17 cellular contexts compared by ENCODE assay signal in the genomic region with DNA sequence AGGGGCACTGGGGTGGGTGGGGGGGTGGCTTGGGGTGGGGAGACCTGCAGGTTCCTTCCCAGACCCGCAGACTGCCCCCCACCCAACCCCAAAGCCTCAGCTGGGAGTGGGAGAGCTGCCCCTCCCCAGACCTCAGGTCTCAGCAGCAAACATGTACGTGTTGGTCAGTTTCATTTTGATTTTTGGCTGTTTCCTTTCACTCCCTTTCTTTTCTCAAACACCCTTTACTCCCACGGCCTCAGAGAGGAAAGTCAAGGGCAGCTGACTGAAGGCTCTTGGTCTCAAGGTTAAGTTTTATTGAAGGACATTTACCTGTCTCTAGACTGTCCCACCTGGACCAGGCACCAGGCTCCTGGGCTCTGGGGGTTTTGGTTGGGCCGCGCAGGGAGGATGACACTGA. TPM values are rescaled to one million over a fixed set of nuclear protein-coding genes. Genes with fewer than 3 reads are reported as not detected.
DNase-seq lines count a peak whose midpoint lies in the region; ATAC-seq and TF ChIP-seq lines count a peak whose summit lies in the region.
"Had no signal": no experiment of that assay in that cellular context is flagged by ENCODE, and none has a peak within 500 bp of the region (broad histone marks: within the 10 kb centered on the region; RNA-seq: fewer than 3 reads in every experiment).

No MANE protein-coding gene starts in this region.

- H3K9me3 Mint-ChIP-seq in T-helper 2 cell treated with Interferon-gamma antibody and Interleukin-4, amounts not matched to agents 5 μg/mL and 100 μg/mL, for 36 hours: no peaks in the 10 kb centered on the region
- H3K9me3 Mint-ChIP-seq in chondrocyte (ENCODE audit: low read depth): no peaks in the 10 kb centered on the region
- H3K9me3 Mint-ChIP-seq: natural killer cell had no signal

- H3K4ac ChIP-seq in IMR-90 (ENCODE audit: low read depth, low read length): no peak overlapping the region

- TF ChIP-seq CTCF in IMR-90 (conservative IDR thresholded peaks at IDR 0.05; ENCODE audit: low read depth, low read length): no peak
- no peak for TF ChIP-seq CTCF in chondrocyte (IDR thresholded peaks at IDR 0.05)
- no peak for TF ChIP-seq CTCF in psoas muscle (IDR thresholded peaks at IDR 0.05)

- H2BK5ac ChIP-seq in IMR-90 (ENCODE audit: low read depth, low read length, poor library complexity, severe bottlenecking): no peak overlapping the region

- in situ Hi-C loops in IMR-90 (cut with MboI; ENCODE audit: low sequenced_read_pairs): no loop called here
- in situ Hi-C loops in GM23248 (cut with MboI): no loop called here

- H4K20me1 ChIP-seq in IMR-90 (ENCODE audit: insufficient read depth, low read length): no peaks in the 10 kb centered on the region; the same call in 1 of the 2 replicates
- no peaks in the 10 kb centered on the region for H4K20me1 ChIP-seq in GM23248 (ENCODE audit: insufficient read depth)

- H2BK20ac ChIP-seq in IMR-90 (ENCODE audit: low read depth, low read length): no peak overlapping the region

- no peaks in the 10 kb centered on the region for H3K4me1 ChIP-seq in IMR-90 (ENCODE audit: control insufficient read depth, insufficient read depth, low read length)
- H3K4me1 ChIP-seq in psoas muscle: peaks cover 4% of the 10 kb centered on the region
- H3K4me1 ChIP-seq in GM23248 (ENCODE audit: insufficient read depth): no peaks in the 10 kb centered on the region

- no peak overlapping the region for H4K8ac ChIP-seq in IMR-90 (ENCODE audit: low read depth in 2 of 2, low read length in 2 of 2)

- CTCF ChIA-PET in IMR-90 (lab: Yijun Ruan, JAX): interaction anchor here (0.6 to 1.6 kb wide), 3 partner anchors 23 to 46 kb away, joined by 5 to 7 read pairs (median 6); no protein-coding TSS in a partner anchor

- no TSS peak for BruUV-seq in IMR-90 (replicated peaks; lab: Mats Ljungman, UMichigan)

- H3K27ac ChIP-seq in IMR-90 (ENCODE audit: insufficient read depth, low read length) (no peak overlapping the region), psoas muscle (no peak overlapping the region), GM23248 (no peak overlapping the region)
- H3K27ac ChIP-seq: 22Rv1, tibial nerve had no signal

- no peaks in the 10 kb centered on the region for H3K79me2 ChIP-seq in GM23248 (ENCODE audit: insufficient read depth)

- H2AK5ac ChIP-seq in IMR-90 (ENCODE audit: low read depth, low read length): no peak overlapping the region

- H3K79me1 ChIP-seq in IMR-90 (ENCODE audit: low read depth in 1 of 2, low read length in 2 of 2): no peaks in the 10 kb centered on the region

- H2BK120ac ChIP-seq in IMR-90 (ENCODE audit: low read depth, low read length): no peak overlapping the region

- H3K14ac ChIP-seq in IMR-90 (replicated peaks; ENCODE audit: low read depth, low read length): no peak overlapping the region

- H3K9me1 ChIP-seq in IMR-90 (ENCODE audit: insufficient read depth, low read length): no peaks in the 10 kb centered on the region

- H3K9me3 ChIP-seq in IMR-90 (ENCODE audit: control insufficient read depth, insufficient read depth, low read length): no peaks in the 10 kb centered on the region
- H3K9me3 ChIP-seq in psoas muscle: no peaks in the 10 kb centered on the region
- no peaks in the 10 kb centered on the region for H3K9me3 ChIP-seq in GM23248 (ENCODE audit: low read depth)
- H3K9me3 ChIP-seq: tibial nerve had no signal

- H3K4me1 Mint-ChIP-seq in T-helper 2 cell treated with Interferon-gamma antibody and Interleukin-4, amounts not matched to agents 5 μg/mL and 100 μg/mL, for 36 hours (ENCODE audit: low read depth): peaks cover 5% of the 10 kb centered on the region
- peaks cover 14% of the 10 kb centered on the region for H3K4me1 Mint-ChIP-seq in chondrocyte (ENCODE audit: low read depth)

- POLR2A ChIA-PET in IMR-90 (lab: Charles Lee; ENCODE audit: unreplicated experiment): no interaction called here

- H4K5ac ChIP-seq in IMR-90 (ENCODE audit: low read depth, low read length): no peak overlapping the region

- no peaks in the 10 kb centered on the region for H3K9me2 ChIP-seq in GM23248 (ENCODE audit: insufficient read depth)

- H3K18ac ChIP-seq in IMR-90 (ENCODE audit: low read depth, low read length): no peak overlapping the region

- H3K36me3 Mint-ChIP-seq in T-helper 2 cell treated with Interferon-gamma antibody and Interleukin-4, amounts not matched to agents 5 μg/mL and 100 μg/mL, for 36 hours (ENCODE audit: low read depth): no peaks in the 10 kb centered on the region
- H3K36me3 Mint-ChIP-seq in chondrocyte (ENCODE audit: low read depth): no peaks in the 10 kb centered on the region
- H3K36me3 Mint-ChIP-seq: natural killer cell had no signal

- H3K4me3 ChIP-seq in IMR-90 (ENCODE audit: insufficient read depth, low read depth, low read length) (no peak overlapping the region), psoas muscle (no peak overlapping the region), GM23248 (no peak overlapping the region)
- H3K4me3 ChIP-seq: tibial nerve had no signal

- H4K91ac ChIP-seq in IMR-90 (ENCODE audit: insufficient read depth, low read depth, low read length): no peak overlapping the region

- H3K56ac ChIP-seq in IMR-90 (ENCODE audit: extremely low read depth, insufficient read depth, low read length): no peak overlapping the region

- H3K36me3 ChIP-seq in IMR-90 (ENCODE audit: control insufficient read depth, insufficient read depth, low read length): no peaks in the 10 kb centered on the region
- no peaks in the 10 kb centered on the region for H3K36me3 ChIP-seq in psoas muscle (ENCODE audit: insufficient read depth in 1 of 2, low read depth in 1 of 2)
- no peaks in the 10 kb centered on the region for H3K36me3 ChIP-seq in GM23248 (ENCODE audit: low read depth)
- H3K36me3 ChIP-seq: tibial nerve had no signal

- TF ChIP-seq RAD21 in IMR-90 (IDR thresholded peaks at IDR 0.05; ENCODE audit: low read length): no peak

- H3K27me3 Mint-ChIP-seq in T-helper 2 cell treated with Interferon-gamma antibody and Interleukin-4, amounts not matched to agents 5 μg/mL and 100 μg/mL, for 36 hours (ENCODE audit: low read depth): peaks cover 40% of the 10 kb centered on the region
- peaks cover 38% of the 10 kb centered on the region for H3K27me3 Mint-ChIP-seq in chondrocyte (ENCODE audit: low read depth)

- H2AFZ ChIP-seq in IMR-90 (replicated peaks; ENCODE audit: low read length, poor library complexity) (no peak overlapping the region), GM23248 (no peak overlapping the region)

- no peak overlapping the region for H3K27ac Mint-ChIP-seq in T-helper 2 cell treated with Interferon-gamma antibody and Interleukin-4, amounts not matched to agents 5 μg/mL and 100 μg/mL, for 36 hours
- no peak overlapping the region for H3K27ac Mint-ChIP-seq in chondrocyte (ENCODE audit: unreplicated experiment)
- H3K27ac Mint-ChIP-seq: natural killer cell had no signal

- H3K23ac ChIP-seq in IMR-90 (ENCODE audit: low read depth, low read length): no peak overlapping the region

- no peak for TF ChIP-seq POLR2A in IMR-90 (IDR thresholded peaks at IDR 0.05; ENCODE audit: low read depth, low read length)

- DNase-seq in T-helper 2 cell treated with Interferon-gamma antibody and Interleukin-4, amounts not matched to agents 5 μg/mL and 100 μg/mL, for 36 hours (ENCODE audit: low spot score): no peak
- DNase-seq in T-helper 2 cell: no peak
- no peak for DNase-seq in IMR-90
- DNase-seq in chondrocyte (ENCODE audit: low spot score): no peak
- DNase-seq in sciatic nerve (ENCODE audit: low spot score): no peak
- no peak for DNase-seq in central memory CD4-positive, alpha-beta T cell
- no peak for DNase-seq in psoas muscle
- no peak for DNase-seq in GM23248
- DNase-seq: activated CD4-positive, CD25-positive, alpha-beta regulatory T cell treated with anti-CD3 and anti-CD28 coated beads, Interleukin-2, amount 50 U/mL, for 72 hours; DMS79 treated with DMSO at 0.1 percent for 48 hours; hypothalamus; mammary epithelial cell; natural killer cell; NCI-H146; NCI-H774 had no signal

- H3F3A ChIP-seq in GM23248 (ENCODE audit: insufficient read depth): no peaks in the 10 kb centered on the region

- no peak for ATAC-seq in IMR-90 (ENCODE audit: low read depth)
- peak; percentile 52 for ATAC-seq in sciatic nerve
- ATAC-seq in psoas muscle: no peak
- ATAC-seq: natural killer cell had no signal

- peak overlapping the region; percentile 33 for H3K4me3 Mint-ChIP-seq in T-helper 2 cell treated with Interferon-gamma antibody and Interleukin-4, amounts not matched to agents 5 μg/mL and 100 μg/mL, for 36 hours
- H3K4me3 Mint-ChIP-seq in chondrocyte (ENCODE audit: unreplicated experiment): peak overlapping the region; percentile 19
- H3K4me3 Mint-ChIP-seq: natural killer cell had no signal

- H3K27me3 ChIP-seq in IMR-90 (ENCODE audit: control insufficient read depth, insufficient read depth, low read length): peaks cover 55% of the 10 kb centered on the region
- peaks cover 0 to 37% (median 17%) of the 10 kb centered on the region in 3 donors for H3K27me3 ChIP-seq in psoas muscle (ENCODE audit: insufficient read depth in 3 of 3, low read length in 2 of 3)
- peaks cover 46% of the 10 kb centered on the region for H3K27me3 ChIP-seq in GM23248 (replicated peaks; ENCODE audit: insufficient read depth)

- H3K9ac ChIP-seq in IMR-90 (ENCODE audit: low read depth, low read length): no peak overlapping the region
- no peak overlapping the region for H3K9ac ChIP-seq in GM23248

- no peak overlapping the region for H2AK9ac ChIP-seq in IMR-90 (replicated peaks; ENCODE audit: low read depth, low read length, poor library complexity)

- dilution Hi-C loops in IMR-90 (cut with HindIII; ENCODE audit: low sequenced_read_pairs, unreplicated experiment): no loop called here

- intact Hi-C loops in IMR-90 (cut with micrococcal nuclease): loop anchor here (2.0 kb wide), 1 partner anchor 52 kb away; no protein-coding TSS in a partner anchor
- intact Hi-C loops in sciatic nerve (cut with DNase I): loop anchor here (10.0 kb wide), 1 partner anchor 64 kb away; a partner anchor contains a TSS
- intact Hi-C loops in psoas muscle (cut with DNase I): no loop called here

- WGBS in IMR-90 (ENCODE audit: extremely low coverage in 2 of 2, insufficient read length in 1 of 2), 2 experiments: no CpG with 5 or more reads among the region's 5 CpGs
- 33 to 39% (median 36%) methylated on average over 5 of the region's 5 CpGs for WGBS in psoas muscle, 3 donors
- 70 to 75% methylated on average over 4 to 5 of the region's 5 CpGs for whole genome bisulfite sequencing in GM23248 (ENCODE audit: low coverage in 1 of 2, low lambda C conversion rate in 2 of 2, missing lambda C conversion rate in 2 of 2), 2 experiments

- H2BK15ac ChIP-seq in IMR-90 (ENCODE audit: low read depth, low read length): no peak overlapping the region

- H3K4me2 ChIP-seq in IMR-90 (ENCODE audit: low read depth, low read length): peak overlapping the region; percentile 35; the same call in 1 of the 2 replicates
- no peak overlapping the region for H3K4me2 ChIP-seq in GM23248 (ENCODE audit: unreplicated experiment)

RNA-seq across cellular contexts. Expression of a gene that starts 34.1 kb away (rescaled TPM):
- total RNA-seq in IMR-90 (2012; rRNA removed): 33.2 and 48.6 TPM in 2 replicates
- 1,363 and 1,841 TPM in 2 replicates for polyA plus RNA-seq in IMR-90 (2012; rRNA removed)
- polyA plus RNA-seq in IMR-90 (2012; cell fraction: cytosol; rRNA removed): 2,238 and 2,632 TPM in 2 replicates
- 412 and 1,178 TPM in 2 replicates for polyA plus RNA-seq in IMR-90 (2012; cell fraction: nucleus; rRNA removed; ENCODE audit: low replicate concordance)
- 1,313 to 1,335 TPM (median 1,322 TPM) in 3 replicates for total RNA-seq in chondrocyte
- 415 TPM for total RNA-seq in sciatic nerve
- 1,000 to 10,000 TPM; 2,972 to 5,803 (median 5,243) TPM for total RNA-seq in psoas muscle
- polyA plus RNA-seq in psoas muscle: 1,000 to 10,000 TPM; 1,312 to 4,364 (median 1,775) TPM
- 79.5 and 96.5 TPM in 2 replicates for total RNA-seq in GM23248 (2014; rRNA removed; shearing (Covaris generic))
- 1,542 and 1,564 TPM in 2 replicates for polyA plus RNA-seq in GM23248 (2016; fragmentation: Nextera tagmentation; extraction: Ambion mirVana)

Comparison
In these comparisons a context has a peak if more than half of its experiments do, and no peak if none do; other contexts are left out.
1. intact Hi-C loops: an anchor here in IMR-90 (2.0 kb wide) and sciatic nerve (10.0 kb wide); none called in psoas muscle.